ENCODE assay signal across 20 cellular contexts in the genomic region with DNA sequence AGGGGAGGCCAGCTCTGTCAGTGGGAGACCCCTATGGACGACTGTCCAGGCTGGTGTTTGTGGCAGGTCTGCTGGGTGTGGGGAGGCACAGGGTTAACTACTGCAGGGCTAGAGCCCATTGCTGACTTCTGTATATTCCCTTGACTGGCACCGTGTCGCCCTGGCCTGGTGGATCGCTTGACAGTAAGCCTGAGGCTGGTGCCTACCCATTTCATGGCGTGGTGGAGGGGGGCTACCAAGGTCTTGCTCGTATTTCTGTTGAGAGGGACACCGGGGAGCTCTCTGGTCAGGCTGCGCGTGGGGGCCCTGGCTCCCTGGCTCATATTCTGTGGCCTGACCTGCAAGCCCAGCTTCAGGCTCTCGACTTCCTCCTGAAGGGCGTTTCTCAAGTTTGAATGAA.
A peak's percentile ranks its signal among the peaks of the same experiment; 100 is the strongest.
DNase-seq lines count a peak whose midpoint lies in the region; ATAC-seq and TF ChIP-seq lines count a peak whose summit lies in the region.
"Had no signal": no experiment of that assay in that cellular context is flagged by ENCODE, and none has a peak within 500 bp of the region (broad histone marks: within the 10 kb centered on the region; RNA-seq: fewer than 3 reads in every experiment).

No MANE protein-coding gene starts in this region.

- H3K9me3 Mint-ChIP-seq in CD4-positive, alpha-beta T cell: no peaks in the 10 kb centered on the region
- peaks cover 2% of the 10 kb centered on the region for H3K9me3 Mint-ChIP-seq in activated T-helper 1 cell treated with anti-CD3 and anti-CD28 coated beads, Interleukin-12 subunit alpha, Interleukin-12 subunit beta, Interleukin-2, Interleukin-4 antibody, amounts not matched to agents 30 ng/mL and 10 ng/mL and 1 ng/mL, durations not matched to agents 14 hours and 24 hours and 36 hours
- no peaks in the 10 kb centered on the region for H3K9me3 Mint-ChIP-seq in naive thymus-derived CD8-positive, alpha-beta T cell
- H3K9me3 Mint-ChIP-seq: GM23338 had no signal

- peak overlapping the region; percentile 21; the same call in 1 of the 2 replicates for H3K9ac ChIP-seq in BLaER1

- TF ChIP-seq CTCF in CD4-positive, alpha-beta T cell (IDR thresholded peaks at IDR 0.05): no peak

- H3K4me1 ChIP-seq in BLaER1: peaks cover 46% of the 10 kb centered on the region
- H3K4me1 ChIP-seq: ascending aorta, transverse colon had no signal

- H3K27ac Mint-ChIP-seq in CD4-positive, alpha-beta T cell: peak overlapping the region; percentile 61
- H3K27ac Mint-ChIP-seq in activated T-helper 1 cell treated with anti-CD3 and anti-CD28 coated beads, Interleukin-12 subunit alpha, Interleukin-12 subunit beta, Interleukin-2, Interleukin-4 antibody, amounts not matched to agents 30 ng/mL and 10 ng/mL and 1 ng/mL, durations not matched to agents 14 hours and 24 hours and 36 hours: peak overlapping the region; percentile 79
- H3K27ac Mint-ChIP-seq in naive thymus-derived CD8-positive, alpha-beta T cell: peak overlapping the region; percentile 82 to 95 (median 89)
- H3K27ac Mint-ChIP-seq: GM23338 had no signal

- CTCF ChIA-PET in CD4-positive, alpha-beta T cell (lab: Charles Lee): no interaction called here

- H3K36me3 Mint-ChIP-seq in CD4-positive, alpha-beta T cell (ENCODE audit: low read depth): no peaks in the 10 kb centered on the region
- H3K36me3 Mint-ChIP-seq in activated T-helper 1 cell treated with anti-CD3 and anti-CD28 coated beads, Interleukin-12 subunit alpha, Interleukin-12 subunit beta, Interleukin-2, Interleukin-4 antibody, amounts not matched to agents 30 ng/mL and 10 ng/mL and 1 ng/mL, durations not matched to agents 14 hours and 24 hours and 36 hours (ENCODE audit: low read depth): peaks cover 7% of the 10 kb centered on the region
- H3K36me3 Mint-ChIP-seq in naive thymus-derived CD8-positive, alpha-beta T cell: no peaks in the 10 kb centered on the region

- peak overlapping the region; percentile 76 for H3K4me2 ChIP-seq in BLaER1
- H3K4me2 ChIP-seq: GM23338 had no signal

- H3K9me3 ChIP-seq in BLaER1: peaks cover 9% of the 10 kb centered on the region; the same call in 1 of the 2 replicates
- H3K9me3 ChIP-seq in CD4-positive, alpha-beta T cell (ENCODE audit: control insufficient read depth, low read length): no peaks in the 10 kb centered on the region
- H3K9me3 ChIP-seq: ascending aorta, transverse colon had no signal

- H3K4me3 Mint-ChIP-seq in CD4-positive, alpha-beta T cell: no peak overlapping the region
- peak overlapping the region; percentile 17 for H3K4me3 Mint-ChIP-seq in activated T-helper 1 cell treated with anti-CD3 and anti-CD28 coated beads, Interleukin-12 subunit alpha, Interleukin-12 subunit beta, Interleukin-2, Interleukin-4 antibody, amounts not matched to agents 30 ng/mL and 10 ng/mL and 1 ng/mL, durations not matched to agents 14 hours and 24 hours and 36 hours
- peak overlapping the region; percentile 13 to 83 (median 63) for H3K4me3 Mint-ChIP-seq in naive thymus-derived CD8-positive, alpha-beta T cell
- H3K4me3 Mint-ChIP-seq: GM23338 had no signal

- no peak overlapping the region for H3K4me3 ChIP-seq in BLaER1
- H3K4me3 ChIP-seq: ascending aorta, GM12878, GM23338, transverse colon had no signal

- POLR2A ChIA-PET in CD4-positive, alpha-beta T cell (lab: Charles Lee): no interaction called here
- POLR2A ChIA-PET in naive thymus-derived CD8-positive, alpha-beta T cell (lab: Charles Lee): interaction anchor here (1.1 to 2.4 kb wide), 5 partner anchors 14 to 269 kb away, joined by 3 to 9 read pairs (median 5); partner anchors contain the start of gene BCL2L11

- H3K27me3 ChIP-seq in BLaER1: no peaks in the 10 kb centered on the region
- no peaks in the 10 kb centered on the region for H3K27me3 ChIP-seq in CD4-positive, alpha-beta T cell (ENCODE audit: control insufficient read depth, insufficient read depth, low read length)
- H3K27me3 ChIP-seq: ascending aorta, transverse colon had no signal

- no peaks in the 10 kb centered on the region for H4K20me1 ChIP-seq in BLaER1

- no peaks in the 10 kb centered on the region for H3K36me3 ChIP-seq in BLaER1
- H3K36me3 ChIP-seq: ascending aorta, transverse colon had no signal

- intact Hi-C loops in CD4-positive, alpha-beta T cell (cut with DNase I, micrococcal nuclease): loop anchor here in 1 of 2 experiments (2.0 kb wide), 1 partner anchor 41 kb away; no protein-coding TSS in a partner anchor
- intact Hi-C loops in activated T-helper 1 cell treated with anti-CD3 and anti-CD28 coated beads, Interleukin-12 subunit alpha, Interleukin-12 subunit beta, Interleukin-2, Interleukin-4 antibody, amounts not matched to agents 30 ng/mL and 10 ng/mL and 1 ng/mL, durations not matched to agents 14 hours and 24 hours and 36 hours (cut with micrococcal nuclease): no loop called here

- no peaks in the 10 kb centered on the region for H3K27me3 Mint-ChIP-seq in CD4-positive, alpha-beta T cell
- H3K27me3 Mint-ChIP-seq in activated T-helper 1 cell treated with anti-CD3 and anti-CD28 coated beads, Interleukin-12 subunit alpha, Interleukin-12 subunit beta, Interleukin-2, Interleukin-4 antibody, amounts not matched to agents 30 ng/mL and 10 ng/mL and 1 ng/mL, durations not matched to agents 14 hours and 24 hours and 36 hours (ENCODE audit: insufficient read depth): peaks cover 19% of the 10 kb centered on the region
- H3K27me3 Mint-ChIP-seq in naive thymus-derived CD8-positive, alpha-beta T cell: no peaks in the 10 kb centered on the region

- H3K4me1 Mint-ChIP-seq in CD4-positive, alpha-beta T cell (ENCODE audit: low read depth): peaks cover 52% of the 10 kb centered on the region
- peaks cover 91% of the 10 kb centered on the region for H3K4me1 Mint-ChIP-seq in activated T-helper 1 cell treated with anti-CD3 and anti-CD28 coated beads, Interleukin-12 subunit alpha, Interleukin-12 subunit beta, Interleukin-2, Interleukin-4 antibody, amounts not matched to agents 30 ng/mL and 10 ng/mL and 1 ng/mL, durations not matched to agents 14 hours and 24 hours and 36 hours (ENCODE audit: low read depth)
- H3K4me1 Mint-ChIP-seq in naive thymus-derived CD8-positive, alpha-beta T cell: peaks cover 47 to 81% (median 69%) of the 10 kb centered on the region in 4 donors

- no peak for DNase-seq in CD4-positive, alpha-beta T cell
- no peak for DNase-seq in activated T-helper 1 cell treated with anti-CD3 and anti-CD28 coated beads, Interleukin-12 subunit alpha, Interleukin-12 subunit beta, Interleukin-2, Interleukin-4 antibody, amounts not matched to agents 30 ng/mL and 10 ng/mL and 1 ng/mL, durations not matched to agents 14 hours and 24 hours and 36 hours (ENCODE audit: low spot score)
- no peak for DNase-seq in naive thymus-derived CD8-positive, alpha-beta T cell
- DNase-seq in OCI-M1 (lab: John Stamatoyannopoulos, UW): no peak
- no peak for DNase-seq in MV-4-11 (lab: John Stamatoyannopoulos, UW)
- DNase-seq in SHP77 (lab: John Stamatoyannopoulos, UW): no peak
- DNase-seq: caudate nucleus; DMS79 treated with DMSO at 0.1 percent for 48 hours; NCI-H2107; NCI-H510A; retina; stimulated activated CD4-positive, alpha-beta T cell treated with anti-CD3 and anti-CD28 coated beads, Interleukin-2, amount 100 ng/mL, for 48 hours; transverse colon had no signal

- no peak for ATAC-seq in CD4-positive, alpha-beta T cell (ENCODE audit: poor library complexity)
- no peak for ATAC-seq in naive thymus-derived CD8-positive, alpha-beta T cell
- ATAC-seq in GM19395 (IDR thresholded peaks at IDR 0.05; ENCODE audit: unreplicated experiment): no peak
- ATAC-seq: GM12878, GM23338, HepG2 had no signal

- H3K27ac ChIP-seq in BLaER1: peak overlapping the region; percentile 47; the same call in 1 of the 2 replicates
- peak overlapping the region; percentile 4 for H3K27ac ChIP-seq in CD4-positive, alpha-beta T cell (ENCODE audit: low read depth, low read length)
- H3K27ac ChIP-seq: ascending aorta, HL-60, transverse colon had no signal
